ENCODE assay signal across 13 cellular contexts in genomic region chr2:11933854-11934253, GRCh38.
DNase-seq lines count a peak whose midpoint lies in the region; ATAC-seq, FAIRE-seq and TF ChIP-seq lines count a peak whose summit lies in the region.
"Had no signal": no experiment of that assay in that cellular context is flagged by ENCODE, and none has a peak within 500 bp of the region (broad histone marks: within the 10 kb centered on the region; RNA-seq: fewer than 3 reads in every experiment).

No MANE protein-coding gene starts in this region.

- peaks cover 16% of the 10 kb centered on the region for H3K4me1 Mint-ChIP-seq in activated T-cell treated with anti-CD3 and anti-CD28 coated beads, Interleukin-2, amount 50 U/mL, for 4 hours (ENCODE audit: low read depth)
- H3K4me1 Mint-ChIP-seq: endodermal cell had no signal

- peak; percentile 21 for DNase-seq in GM19239 (ENCODE audit: insufficient read length, low spot score)
- DNase-seq in upper lobe of right lung: no peak
- no peak for DNase-seq in NCI-H774 (lab: John Stamatoyannopoulos, UW)
- DNase-seq in activated T-cell treated with anti-CD3 and anti-CD28 coated beads, Interleukin-2, amount 50 U/mL, for 48 hours: no peak
- DNase-seq in activated T-cell treated with anti-CD3 and anti-CD28 coated beads, Interleukin-2, amount 50 U/mL, for 4 hours: no peak
- DNase-seq: activated CD8-positive, alpha-beta memory T cell treated with anti-CD3 and anti-CD28 coated beads, Interleukin-2, amount 10 ng/mL, durations not matched to agents 7 days and 5 days; anterior cingulate cortex; endodermal cell; left lung; NCI-H187 treated with DMSO at 0.1 percent for 48 hours had no signal

- no peak overlapping the region for H3K4me3 ChIP-seq in upper lobe of right lung
- H3K4me3 ChIP-seq: left lung had no signal

- intact Hi-C loops in upper lobe of right lung (cut with DNase I): no loop called here

- FAIRE-seq in GM19239 (lab: Jason Lieb, UNC): peak; percentile 78

- H3K27me3 Mint-ChIP-seq in activated T-cell treated with anti-CD3 and anti-CD28 coated beads, Interleukin-2, amount 50 U/mL, for 4 hours (ENCODE audit: low read depth): no peaks in the 10 kb centered on the region

- no peaks in the 10 kb centered on the region for H3K9me3 ChIP-seq in upper lobe of right lung
- H3K9me3 ChIP-seq: left lung had no signal

- H3K9me3 Mint-ChIP-seq in activated T-cell treated with anti-CD3 and anti-CD28 coated beads, Interleukin-2, amount 50 U/mL, for 4 hours: no peaks in the 10 kb centered on the region
- H3K9me3 Mint-ChIP-seq: endodermal cell had no signal

- no peak for TF ChIP-seq CTCF in upper lobe of right lung (IDR thresholded peaks at IDR 0.05)

- no peak overlapping the region for H3K4me3 Mint-ChIP-seq in activated T-cell treated with anti-CD3 and anti-CD28 coated beads, Interleukin-2, amount 50 U/mL, for 4 hours
- H3K4me3 Mint-ChIP-seq: activated CD8-positive, alpha-beta memory T cell treated with anti-CD3 and anti-CD28 coated beads, Interleukin-2, amount 10 ng/mL, durations not matched to agents 7 days and 5 days; endodermal cell had no signal

- no peaks in the 10 kb centered on the region for H3K27me3 ChIP-seq in upper lobe of right lung
- H3K27me3 ChIP-seq: left lung had no signal

- ATAC-seq in HG02610 (IDR thresholded peaks at IDR 0.05; ENCODE audit: unreplicated experiment) (peak; percentile 60), HG03565 (IDR thresholded peaks at IDR 0.05; ENCODE audit: unreplicated experiment) (peak; percentile 73), upper lobe of right lung (peak; percentile 35)
- ATAC-seq in activated T-cell treated with anti-CD3 and anti-CD28 coated beads, Interleukin-2, amount 50 U/mL, for 4 hours: no peak
- ATAC-seq: activated CD8-positive, alpha-beta memory T cell treated with anti-CD3 and anti-CD28 coated beads, Interleukin-2, amount 10 ng/mL, durations not matched to agents 7 days and 5 days; left lung; Panc1 had no signal

- H3K27ac ChIP-seq in upper lobe of right lung: no peak overlapping the region
- H3K27ac ChIP-seq: left lung had no signal

- H3K4me1 ChIP-seq in upper lobe of right lung: no peaks in the 10 kb centered on the region

- no peaks in the 10 kb centered on the region for H3K36me3 ChIP-seq in upper lobe of right lung
- H3K36me3 ChIP-seq: left lung had no signal

- no peaks in the 10 kb centered on the region for H3K36me3 Mint-ChIP-seq in activated T-cell treated with anti-CD3 and anti-CD28 coated beads, Interleukin-2, amount 50 U/mL, for 4 hours (ENCODE audit: insufficient read depth)
- H3K36me3 Mint-ChIP-seq: activated CD8-positive, alpha-beta memory T cell treated with anti-CD3 and anti-CD28 coated beads, Interleukin-2, amount 10 ng/mL, durations not matched to agents 7 days and 5 days had no signal

Comparison
In these comparisons a context has a peak if more than half of its experiments do, and no peak if none do; other contexts are left out.
1. ATAC-seq: peak in HG02610 (single experiment), HG03565 (single experiment) and upper lobe of right lung (single experiment); none in activated T-cell treated with anti-CD3 and anti-CD28 coated beads, Interleukin-2, amount 50 U/mL, for 4 hours (0 of 2).